1 cellular context compared by ENCODE assay signal in genomic region chr6:37205997-37206340, GRCh38.
TF ChIP-seq lines count a peak whose summit lies in the region.

No MANE protein-coding gene starts in this region.

TF ChIP-seq in GM12878, 131 proteins besides CTCF, POLR2A, EP300 and RAD21:
- TF ChIP-seq ZSCAN29 (IDR thresholded peaks at IDR 0.05) (no peak), ZBED1 (IDR thresholded peaks at IDR 0.05; ENCODE audit: borderline replicate concordance) (no peak)
TF ChIP-seq in GM12878: peak in this region for 0.
